9 cellular contexts compared by ENCODE assay signal in genomic region chr3:43389388-43390254, GRCh38.
DNase-seq lines count a peak whose midpoint lies in the region; ATAC-seq and TF ChIP-seq lines count a peak whose summit lies in the region.
"Had no signal": no experiment of that assay in that cellular context is flagged by ENCODE, and none has a peak within 500 bp of the region (broad histone marks: within the 10 kb centered on the region; RNA-seq: fewer than 3 reads in every experiment).

No MANE protein-coding gene starts in this region.

- peaks cover 0 to 2% of the 10 kb centered on the region in 2 donors for H3K4me1 ChIP-seq in mucosa of rectum (ENCODE audit: control insufficient read depth in 2 of 2, insufficient read depth in 2 of 2, low read length in 2 of 2)

- DNase-seq in cardiac fibroblast (ENCODE audit: low read depth in 2 of 2) (peak; percentile 89 to 97), NCI-H524 treated with DMSO at 0.1 percent for 48 hours (lab: John Stamatoyannopoulos, UW) (no peak), COLO668 (lab: John Stamatoyannopoulos, UW; ENCODE audit: unreplicated experiment) (no peak), NCI-H1694 (lab: John Stamatoyannopoulos, UW) (no peak)
- peak; percentile 63 for DNase-seq in stimulated activated naive CD8-positive, alpha-beta T cell treated with anti-CD3 and anti-CD28 coated beads, Interleukin-15, Interleukin-2, amounts not matched to agents 100 U/mL and 50 U/mL, for 24 hours

- peak overlapping the region; percentile 54 to 74 for H3K27ac ChIP-seq in mucosa of rectum (ENCODE audit: low read depth in 2 of 2, low read length in 2 of 2)
- H3K27ac ChIP-seq: SK-N-MC had no signal

- ATAC-seq in HG02973 (IDR thresholded peaks at IDR 0.05; ENCODE audit: unreplicated experiment): peak; percentile 51
- ATAC-seq in stimulated activated naive CD8-positive, alpha-beta T cell treated with anti-CD3 and anti-CD28 coated beads, Interleukin-15, Interleukin-2, amounts not matched to agents 100 U/mL and 50 U/mL, for 24 hours: peak; percentile 94

- no peak for TF ChIP-seq CTCF in WI38 (IDR thresholded peaks at IDR 0.05; ENCODE audit: low read depth, low read length)
- TF ChIP-seq CTCF in cardiac fibroblast (IDR thresholded peaks at IDR 0.05; ENCODE audit: low read depth, low read length): no peak

- H3K9me3 ChIP-seq in mucosa of rectum (ENCODE audit: control insufficient read depth in 2 of 2, low read length in 2 of 2): no peaks in the 10 kb centered on the region

- peaks cover 0 to 3% of the 10 kb centered on the region in 2 donors for H3K36me3 ChIP-seq in mucosa of rectum (ENCODE audit: control insufficient read depth in 2 of 2, insufficient read depth in 2 of 2, low read length in 2 of 2)

- no peaks in the 10 kb centered on the region for H3K27me3 ChIP-seq in mucosa of rectum (ENCODE audit: control insufficient read depth in 2 of 2, insufficient read depth in 2 of 2, low read length in 2 of 2)

- H3K4me3 ChIP-seq in WI38 (ENCODE audit: low read depth, low read length): peak overlapping the region; percentile 17
- H3K4me3 ChIP-seq in cardiac fibroblast (replicated peaks in 1 of 2; ENCODE audit: low read depth in 2 of 2, low read length in 2 of 2): no peak overlapping the region
- H3K4me3 ChIP-seq in mucosa of rectum (ENCODE audit: low read length in 2 of 2): no peak overlapping the region
- H3K4me3 ChIP-seq: SK-N-MC had no signal

- no peak overlapping the region for H3K9ac ChIP-seq in mucosa of rectum (ENCODE audit: low read depth in 1 of 2, low read length in 2 of 2)

Comparison
In these comparisons a context has a peak if more than half of its experiments do, and no peak if none do; other contexts are left out.
1. DNase-seq: peak in cardiac fibroblast (2 of 2) and stimulated activated naive CD8-positive, alpha-beta T cell treated with anti-CD3 and anti-CD28 coated beads, Interleukin-15, Interleukin-2, amounts not matched to agents 100 U/mL and 50 U/mL, for 24 hours (single experiment); none in NCI-H524 treated with DMSO at 0.1 percent for 48 hours (single experiment), COLO668 (single experiment) and NCI-H1694 (single experiment).